23 cellular contexts compared by ENCODE assay signal in the genomic region with DNA sequence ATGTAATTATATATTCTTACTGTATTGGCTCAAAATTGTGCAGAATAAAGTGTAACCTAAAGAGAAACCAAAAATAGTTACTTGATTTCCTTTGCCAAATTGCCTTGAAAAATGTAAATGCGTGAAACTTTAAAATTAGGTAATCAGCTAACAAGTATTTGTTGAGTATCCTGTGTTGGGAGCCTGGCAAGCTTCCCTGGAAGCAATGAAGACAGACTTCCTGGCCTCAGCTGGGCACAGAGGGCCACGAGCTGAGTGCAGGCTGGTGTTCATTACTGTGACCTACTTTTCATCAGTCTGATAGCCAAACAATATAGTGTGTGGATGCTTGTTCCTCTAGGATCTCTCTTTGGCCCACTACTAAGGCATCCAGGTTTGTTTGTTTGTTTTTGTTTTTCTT.
DNase-seq lines count a peak whose midpoint lies in the region; ATAC-seq and TF ChIP-seq lines count a peak whose summit lies in the region.
"Had no signal": no experiment of that assay in that cellular context is flagged by ENCODE, and none has a peak within 500 bp of the region (broad histone marks: within the 10 kb centered on the region; RNA-seq: fewer than 3 reads in every experiment).

No MANE protein-coding gene starts in this region.

- H3K4me1 Mint-ChIP-seq in activated naive CD8-positive, alpha-beta T cell treated with anti-CD3 and anti-CD28 coated beads for 36 hours = peaks cover 3% of the 10 kb centered on the region

- peaks cover 4% of the 10 kb centered on the region for H3K27me3 Mint-ChIP-seq in activated naive CD8-positive, alpha-beta T cell treated with anti-CD3 and anti-CD28 coated beads for 36 hours
- H3K27me3 Mint-ChIP-seq: activated T-cell treated with anti-CD3 and anti-CD28 coated beads, Interleukin-2, amount 50 U/mL, for 24 hours; stimulated activated naive CD8-positive, alpha-beta T cell treated with anti-CD3 and anti-CD28 coated beads, Interleukin-15, Interleukin-2, amounts not matched to agents 100 ng/mL and 50 ng/mL, for 24 hours had no signal

- H3K9me3 Mint-ChIP-seq in activated naive CD8-positive, alpha-beta T cell treated with anti-CD3 and anti-CD28 coated beads for 36 hours = no peaks in the 10 kb centered on the region
- H3K9me3 Mint-ChIP-seq: activated T-cell treated with anti-CD3 and anti-CD28 coated beads, Interleukin-2, amount 50 U/mL, for 24 hours; CD4-positive, alpha-beta T cell; HFFc6; nephron; stimulated activated naive CD8-positive, alpha-beta T cell treated with anti-CD3 and anti-CD28 coated beads, Interleukin-15, Interleukin-2, amounts not matched to agents 100 ng/mL and 50 ng/mL, for 24 hours; T-helper 2 cell treated with Interferon-gamma antibody and Interleukin-4, amounts not matched to agents 5 μg/mL and 100 μg/mL, for 36 hours had no signal

- H3K4me3 ChIP-seq in left lung = no peak overlapping the region

- H3K4me3 Mint-ChIP-seq in activated naive CD8-positive, alpha-beta T cell treated with anti-CD3 and anti-CD28 coated beads for 36 hours = no peak overlapping the region
- H3K4me3 Mint-ChIP-seq: activated T-cell treated with anti-CD3 and anti-CD28 coated beads, Interleukin-2, amount 50 U/mL, for 24 hours; CD4-positive, alpha-beta T cell; HFFc6; nephron; stimulated activated naive CD8-positive, alpha-beta T cell treated with anti-CD3 and anti-CD28 coated beads, Interleukin-15, Interleukin-2, amounts not matched to agents 100 ng/mL and 50 ng/mL, for 24 hours; T-helper 2 cell treated with Interferon-gamma antibody and Interleukin-4, amounts not matched to agents 5 μg/mL and 100 μg/mL, for 36 hours had no signal

- peaks cover 0 to 9% of the 10 kb centered on the region in 2 donors for H3K27me3 ChIP-seq in left lung

- no peak for TF ChIP-seq CTCF in left lung (IDR thresholded peaks at IDR 0.05)

- no peaks in the 10 kb centered on the region for H3K36me3 ChIP-seq in left lung

- H3K27ac ChIP-seq in left lung = no peak overlapping the region
- H3K27ac ChIP-seq: VCaP had no signal

- H3K4me1 ChIP-seq in left lung = no peaks in the 10 kb centered on the region

- H3K9me3 ChIP-seq in left lung = no peaks in the 10 kb centered on the region

- DNase-seq in AG08395 (ENCODE audit: low spot score) (peak; percentile 52), AG20443 (ENCODE audit: low spot score) (peak; percentile 46), cerebellum (ENCODE audit: low spot score) (peak; percentile 47), left lung (no peak), NCI-H2081 treated with DMSO at 0.1 percent for 48 hours (lab: John Stamatoyannopoulos, UW) (no peak)
- no peak for DNase-seq in activated naive CD8-positive, alpha-beta T cell treated with anti-CD3 and anti-CD28 coated beads for 36 hours
- DNase-seq: activated CD4-positive, alpha-beta T cell treated with anti-CD3 and anti-CD28 coated beads for 48 hours; activated naive CD4-positive, alpha-beta T cell; activated T-cell treated with anti-CD3 and anti-CD28 coated beads, Interleukin-2, amount 50 U/mL, for 24 hours; amniotic stem cell; CD4-positive, alpha-beta T cell; HFFc6; KBM-7; left colon; MM.1S; NCI-H1417; NCI-H2171 had no signal

- H3K27ac Mint-ChIP-seq in activated naive CD8-positive, alpha-beta T cell treated with anti-CD3 and anti-CD28 coated beads for 36 hours = no peak overlapping the region
- H3K27ac Mint-ChIP-seq: activated T-cell treated with anti-CD3 and anti-CD28 coated beads, Interleukin-2, amount 50 U/mL, for 24 hours; CD4-positive, alpha-beta T cell; HFFc6; nephron; stimulated activated naive CD8-positive, alpha-beta T cell treated with anti-CD3 and anti-CD28 coated beads, Interleukin-15, Interleukin-2, amounts not matched to agents 100 ng/mL and 50 ng/mL, for 24 hours; T-helper 2 cell treated with Interferon-gamma antibody and Interleukin-4, amounts not matched to agents 5 μg/mL and 100 μg/mL, for 36 hours had no signal

- intact Hi-C loops in left lung (cut with DNase I) = no loop called here

- ATAC-seq in left lung = peak; percentile 77
- no peak for ATAC-seq in GM18909 (IDR thresholded peaks at IDR 0.05; ENCODE audit: poor library complexity, unreplicated experiment)
- ATAC-seq: left colon, sciatic nerve had no signal

- H3K36me3 Mint-ChIP-seq in activated naive CD8-positive, alpha-beta T cell treated with anti-CD3 and anti-CD28 coated beads for 36 hours = no peaks in the 10 kb centered on the region

Comparison
In these comparisons a context has a peak if more than half of its experiments do, and no peak if none do; other contexts are left out.
1. DNase-seq: peak in AG08395 (single experiment), AG20443 (single experiment) and cerebellum (single experiment); none in left lung (0 of 2), activated naive CD8-positive, alpha-beta T cell treated with anti-CD3 and anti-CD28 coated beads for 36 hours (single experiment) and NCI-H2081 treated with DMSO at 0.1 percent for 48 hours (single experiment).